In genomic region chr5:178426326-178427130, GRCh38 we compare ENCODE assay signal across 10 cellular contexts.
"Had no signal": no experiment of that assay in that cellular context is flagged by ENCODE, and none has a peak within 500 bp of the region (broad histone marks: within the 10 kb centered on the region; RNA-seq: fewer than 3 reads in every experiment).

No MANE protein-coding gene starts in this region.

- H3K36me3 ChIP-seq: sigmoid colon, upper lobe of right lung had no signal

- H3K27me3 ChIP-seq: sigmoid colon, upper lobe of right lung had no signal

- DNase-seq: activated CD4-positive, alpha-beta T cell treated with anti-CD3 and anti-CD28 coated beads for 4 hours; activated effector memory CD4-positive, alpha-beta T cell treated with Interleukin-2 at 50 U/mL for 16 hours; activated T-cell treated with anti-CD3 and anti-CD28 coated beads, Interleukin-2, amount 50 U/mL, for 1 hour; kidney glomerular epithelial cell; naive thymus-derived CD4-positive, alpha-beta T cell; occipital lobe; sigmoid colon; stimulated activated naive CD4-positive, alpha-beta T cell treated with Interleukin-2 at 50 U/mL for 16 hours; upper lobe of right lung had no signal

- H3K4me1 ChIP-seq: sigmoid colon had no signal

- H3K4me3 ChIP-seq: lung, sigmoid colon, upper lobe of right lung had no signal

- H3K27ac ChIP-seq: sigmoid colon, upper lobe of right lung had no signal
